ENCODE assay signal across 13 cellular contexts in the genomic region with DNA sequence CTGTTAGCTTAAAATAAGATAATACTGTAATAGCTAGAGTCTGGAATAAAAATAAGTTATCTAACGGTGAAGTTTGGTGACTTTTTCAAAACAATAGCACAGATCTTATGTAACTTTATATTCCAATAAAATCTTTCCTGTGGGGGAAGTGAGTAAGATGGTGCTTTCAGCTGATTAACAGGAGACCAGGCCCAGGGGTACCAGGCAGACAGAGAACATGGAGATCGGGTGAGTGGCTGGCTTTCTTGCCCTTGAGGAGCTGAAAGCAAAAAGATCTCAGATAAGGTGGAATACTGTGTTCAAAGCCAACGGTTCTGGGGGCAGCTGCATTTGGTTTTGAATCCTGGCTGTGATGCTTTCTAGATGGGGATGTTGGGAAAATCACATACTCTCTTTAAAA.
A peak's percentile ranks its signal among the peaks of the same experiment; 100 is the strongest.
DNase-seq lines count a peak whose midpoint lies in the region; ATAC-seq and TF ChIP-seq lines count a peak whose summit lies in the region.
"Had no signal": no experiment of that assay in that cellular context is flagged by ENCODE, and none has a peak within 500 bp of the region (broad histone marks: within the 10 kb centered on the region; RNA-seq: fewer than 3 reads in every experiment).

No MANE protein-coding gene starts in this region.

- no peak overlapping the region for H3K27ac ChIP-seq in iPS-20b (ENCODE audit: low read length)
- H3K27ac ChIP-seq: thyroid gland had no signal

- peak overlapping the region; percentile 69; the same call in 1 of the 2 replicates for H3K4me3 ChIP-seq in iPS-20b (ENCODE audit: low read length)
- H3K4me3 ChIP-seq: lung had no signal

- H3K27me3 ChIP-seq in iPS-20b (ENCODE audit: insufficient read depth, low read length), result peaks cover 44% of the 10 kb centered on the region
- H3K27me3 ChIP-seq: thyroid gland had no signal

- H3K27ac Mint-ChIP-seq in activated naive CD8-positive, alpha-beta T cell, result no peak overlapping the region
- H3K27ac Mint-ChIP-seq in activated naive CD8-positive, alpha-beta T cell treated with anti-CD3 and anti-CD28 coated beads for 36 hours, result no peak overlapping the region
- no peak overlapping the region for H3K27ac Mint-ChIP-seq in T-cell
- H3K27ac Mint-ChIP-seq in type B pancreatic cell, result no peak overlapping the region
- H3K27ac Mint-ChIP-seq: activated T-cell treated with anti-CD3 and anti-CD28 coated beads, Interleukin-2, amount 50 U/mL, for 24 hours had no signal

- no peak for ATAC-seq in T-cell (replicated peaks in 1 of 4)
- no peak for ATAC-seq in HG03571 (IDR thresholded peaks at IDR 0.05; ENCODE audit: unreplicated experiment)

- no peak for DNase-seq in activated naive CD8-positive, alpha-beta T cell treated with anti-CD3 and anti-CD28 coated beads for 36 hours
- DNase-seq in T-cell, result no peak
- DNase-seq in type B pancreatic cell (ENCODE audit: extremely low spot score, unreplicated experiment), result no peak
- no peak for DNase-seq in HEK293T (ENCODE audit: extremely low spot score)
- no peak for DNase-seq in effector CD4-positive, alpha-beta T cell
- DNase-seq: NCI-H1436, NCI-H446 had no signal

- CTCF ChIA-PET in T-cell (lab: Charles Lee) (interaction anchor here in 1 of 2 donors (0.6 kb wide), 1 partner anchor 1779 kb away, joined by 5 read pairs; no protein-coding TSS in a partner anchor), HEK293T (lab: Yijun Ruan, JAX) (interaction anchor here (0.5 kb wide), 1 partner anchor 620 kb away, joined by 3 read pairs; no protein-coding TSS in a partner anchor)

- no peak for TF ChIP-seq CTCF in type B pancreatic cell (conservative IDR thresholded peaks at IDR 0.05)

- no peaks in the 10 kb centered on the region for H3K9me3 Mint-ChIP-seq in activated naive CD8-positive, alpha-beta T cell (ENCODE audit: low read depth)
- no peaks in the 10 kb centered on the region for H3K9me3 Mint-ChIP-seq in activated naive CD8-positive, alpha-beta T cell treated with anti-CD3 and anti-CD28 coated beads for 36 hours
- H3K9me3 Mint-ChIP-seq in T-cell (no peaks in the 10 kb centered on the region), type B pancreatic cell (no peaks in the 10 kb centered on the region)
- H3K9me3 Mint-ChIP-seq: activated T-cell treated with anti-CD3 and anti-CD28 coated beads, Interleukin-2, amount 50 U/mL, for 24 hours had no signal

- POLR2A ChIA-PET in T-cell (lab: Charles Lee) (no interaction called here), HEK293T (lab: Yijun Ruan, JAX) (no interaction called here)

- H3K9me3 ChIP-seq in iPS-20b (ENCODE audit: insufficient read depth, low read depth, low read length), result no peaks in the 10 kb centered on the region
- H3K9me3 ChIP-seq: thyroid gland had no signal

- H3K4me1 ChIP-seq in iPS-20b (ENCODE audit: insufficient read depth, low read length), result peaks cover 24% of the 10 kb centered on the region; the same call in 1 of the 2 replicates

- peak overlapping the region; percentile 74 for H3K4me3 Mint-ChIP-seq in activated naive CD8-positive, alpha-beta T cell
- H3K4me3 Mint-ChIP-seq in activated naive CD8-positive, alpha-beta T cell treated with anti-CD3 and anti-CD28 coated beads for 36 hours, result no peak overlapping the region
- H3K4me3 Mint-ChIP-seq in T-cell, result peak overlapping the region; percentile 43 to 78 (median 73)
- H3K4me3 Mint-ChIP-seq in type B pancreatic cell, result peak overlapping the region; percentile 26

- H3K27me3 Mint-ChIP-seq in activated naive CD8-positive, alpha-beta T cell, result peaks cover 46% of the 10 kb centered on the region
- peaks cover 64% of the 10 kb centered on the region for H3K27me3 Mint-ChIP-seq in activated naive CD8-positive, alpha-beta T cell treated with anti-CD3 and anti-CD28 coated beads for 36 hours
- H3K27me3 Mint-ChIP-seq in T-cell (peaks cover 63 to 67% of the 10 kb centered on the region in 2 donors), type B pancreatic cell (peaks cover 68% of the 10 kb centered on the region)

- no peaks in the 10 kb centered on the region for H3K36me3 Mint-ChIP-seq in activated naive CD8-positive, alpha-beta T cell
- H3K36me3 Mint-ChIP-seq in activated naive CD8-positive, alpha-beta T cell treated with anti-CD3 and anti-CD28 coated beads for 36 hours, result no peaks in the 10 kb centered on the region
- H3K36me3 Mint-ChIP-seq in T-cell (no peaks in the 10 kb centered on the region), type B pancreatic cell (no peaks in the 10 kb centered on the region)

- H3K4me1 Mint-ChIP-seq in activated naive CD8-positive, alpha-beta T cell (ENCODE audit: low read depth), result peaks cover 22% of the 10 kb centered on the region
- H3K4me1 Mint-ChIP-seq in activated naive CD8-positive, alpha-beta T cell treated with anti-CD3 and anti-CD28 coated beads for 36 hours, result peaks cover 22% of the 10 kb centered on the region
- peaks cover 24 to 29% (median 25%) of the 10 kb centered on the region in 3 donors for H3K4me1 Mint-ChIP-seq in T-cell
- peaks cover 24% of the 10 kb centered on the region for H3K4me1 Mint-ChIP-seq in type B pancreatic cell (ENCODE audit: unreplicated experiment)

- no peak overlapping the region for H3K9ac ChIP-seq in iPS-20b (ENCODE audit: low read depth, low read length)

- no peaks in the 10 kb centered on the region for H3K36me3 ChIP-seq in iPS-20b (ENCODE audit: insufficient read depth, low read depth, low read length)
- H3K36me3 ChIP-seq: thyroid gland had no signal

TF ChIP-seq in HEK293T, 16 proteins besides CTCF, POLR2A, EP300 and RAD21:
- TF ChIP-seq FOXA1 (IDR thresholded peaks at IDR 0.05), result no peak
- TF ChIP-seq FOXM1 (IDR thresholded peaks at IDR 0.05; ENCODE audit: borderline replicate concordance), result no peak
- TF ChIP-seq L3MBTL2 (conservative IDR thresholded peaks at IDR 0.05), result no peak
- no peak for TF ChIP-seq BHLHE40 (IDR thresholded peaks at IDR 0.05; ENCODE audit: borderline replicate concordance)
- no peak for TF ChIP-seq FOXK2 (IDR thresholded peaks at IDR 0.05)
- no peak for TF ChIP-seq SUZ12 (IDR thresholded peaks at IDR 0.05)
- no peak for TF ChIP-seq ARNT (IDR thresholded peaks at IDR 0.05)
- TF ChIP-seq SP1 (IDR thresholded peaks at IDR 0.05), result no peak
- TF ChIP-seq ELF4 (IDR thresholded peaks at IDR 0.05), result no peak
